Comparison of ENCODE assay signal across 8 cellular contexts in the genomic region with DNA sequence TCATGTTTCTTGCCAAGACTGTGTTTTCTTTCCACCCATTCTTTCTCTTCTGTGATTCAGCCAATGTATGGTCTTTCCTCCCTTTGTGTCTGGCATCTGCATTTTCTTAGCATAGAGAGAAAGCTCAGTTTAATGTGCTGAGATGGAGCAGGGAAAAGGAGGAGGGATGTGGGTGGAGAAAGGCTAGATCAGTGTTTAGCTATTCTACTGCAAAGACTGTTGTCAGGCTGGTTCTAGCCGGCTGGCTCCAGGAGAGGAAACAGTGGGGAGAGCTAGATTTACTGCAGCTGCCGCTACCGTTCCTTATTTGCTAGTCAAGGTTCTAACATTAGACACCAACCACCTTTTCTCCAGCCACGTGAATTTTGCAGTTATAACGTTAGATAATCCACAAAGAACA. TPM values are rescaled to one million over a fixed set of nuclear protein-coding genes. Genes with fewer than 3 reads are reported as not detected.
DNase-seq lines count a peak whose midpoint lies in the region; ATAC-seq, FAIRE-seq and TF ChIP-seq lines count a peak whose summit lies in the region.

No MANE protein-coding gene starts in this region.

- no peaks in the 10 kb centered on the region for H3K9me3 Mint-ChIP-seq in IgD-negative memory B cell
- H3K9me3 Mint-ChIP-seq in activated T-helper 17 cell treated with anti-CD3 and anti-CD28 coated beads, Interleukin-2, amount 50 U/mL, for 72 hours, result no peaks in the 10 kb centered on the region

- H3K4me3 ChIP-seq in SK-N-MC (peak overlapping the region; percentile 68), HepG2 (replicated peaks in 1 of 3; ENCODE audit: insufficient read depth in 1 of 3, low read depth in 2 of 3, low read length in 3 of 3) (no peak overlapping the region)

- H4K20me1 ChIP-seq in HepG2 (ENCODE audit: insufficient read depth, low read length), result no peaks in the 10 kb centered on the region

- POLR2A ChIA-PET in HepG2 (lab: Yijun Ruan, JAX), result no interaction called here

- H3K36me3 ChIP-seq in SK-N-MC (ENCODE audit: insufficient read depth, low read length) (no peaks in the 10 kb centered on the region), HepG2 (replicated peaks in 1 of 2; ENCODE audit: control insufficient read depth in 1 of 2, insufficient read depth in 2 of 2, low read length in 2 of 2) (no peaks in the 10 kb centered on the region)

- H3K9me3 ChIP-seq in SK-N-MC (ENCODE audit: low read depth, low read length) (no peaks in the 10 kb centered on the region), HepG2 (ENCODE audit: low read length) (no peaks in the 10 kb centered on the region)

- intact Hi-C loops in head of caudate nucleus (cut with DNase I) (loop anchor here (10.0 kb wide), 1 partner anchor 202 kb away; no protein-coding TSS in a partner anchor), HepG2 (cut with micrococcal nuclease; ENCODE audit: unreplicated experiment) (no loop called here)

- H3K27ac Mint-ChIP-seq in IgD-negative memory B cell, result peak overlapping the region in 2 of 3 donors; percentile 48 to 55
- no peak overlapping the region for H3K27ac Mint-ChIP-seq in activated T-helper 17 cell treated with anti-CD3 and anti-CD28 coated beads, Interleukin-2, amount 50 U/mL, for 72 hours

- BruUV-seq in HepG2 (replicated peaks; lab: Mats Ljungman, UMichigan), result no TSS peak

- no peaks in the 10 kb centered on the region for H3K4me1 ChIP-seq in HepG2 (ENCODE audit: insufficient read depth, low read length)

- in situ Hi-C loops in HepG2 (cut with HindIII; ENCODE audit: extremely low pct_ligation_motif_present, low pct_unique_long_range_greater_than_20kb), result no loop called here

- no peak for TF ChIP-seq EP300 in HepG2 (IDR thresholded peaks at IDR 0.05; ENCODE audit: low read depth in 2 of 2, low read length in 2 of 2)
- TF ChIP-seq EP300 in HepG2 (CRISPR knock-in tag; IDR thresholded peaks at IDR 0.05; ENCODE audit: borderline replicate concordance), result no peak

- H3K9ac ChIP-seq in SK-N-MC (ENCODE audit: insufficient read length), result peak overlapping the region; percentile 65
- no peak overlapping the region for H3K9ac ChIP-seq in HepG2 (ENCODE audit: insufficient read depth, low read depth, low read length)

- no peak for FAIRE-seq in HepG2 (lab: Jason Lieb, UNC)

- ATAC-seq in HepG2, result no peak
- no peak for ATAC-seq in activated T-helper 17 cell treated with anti-CD3 and anti-CD28 coated beads, Interleukin-2, amount 50 U/mL, for 72 hours (replicated peaks)
- ATAC-seq in HG02885 (IDR thresholded peaks at IDR 0.05; ENCODE audit: poor library complexity, unreplicated experiment), result no peak

- H3K27me3 ChIP-seq in HepG2 (ENCODE audit: control insufficient read depth in 1 of 2, insufficient read depth in 2 of 2, low read length in 2 of 2), result peaks cover 4 to 36% of the 10 kb centered on the region in 2 experiments; a peak in 3 of 5 replicates

- no peak overlapping the region for H2AFZ ChIP-seq in HepG2 (ENCODE audit: low read length)

- peak overlapping the region in 2 of 4 donors; percentile 25 to 27 for H3K4me3 Mint-ChIP-seq in IgD-negative memory B cell
- no peak overlapping the region for H3K4me3 Mint-ChIP-seq in activated T-helper 17 cell treated with anti-CD3 and anti-CD28 coated beads, Interleukin-2, amount 50 U/mL, for 72 hours

- H3K79me2 ChIP-seq in HepG2 (ENCODE audit: insufficient read depth, low read length), result no peaks in the 10 kb centered on the region

- no peak for TF ChIP-seq RAD21 in HepG2 (CRISPR knock-in tag; IDR thresholded peaks at IDR 0.05)

- CTCF ChIA-PET in HepG2 (lab: Yijun Ruan, JAX; ENCODE audit: low intra/inter-chr PET ratio, low total read pairs), result no interaction called here

- peaks cover 9% of the 10 kb centered on the region for H3K27me3 Mint-ChIP-seq in IgD-negative memory B cell
- H3K27me3 Mint-ChIP-seq in activated T-helper 17 cell treated with anti-CD3 and anti-CD28 coated beads, Interleukin-2, amount 50 U/mL, for 72 hours, result no peaks in the 10 kb centered on the region

- 0% methylated on average over 5 of the region's 5 CpGs for whole genome bisulfite sequencing in HepG2 (ENCODE audit: low lambda C conversion rate)

- H3K36me3 Mint-ChIP-seq in IgD-negative memory B cell, result no peaks in the 10 kb centered on the region
- H3K36me3 Mint-ChIP-seq in activated T-helper 17 cell treated with anti-CD3 and anti-CD28 coated beads, Interleukin-2, amount 50 U/mL, for 72 hours (ENCODE audit: low read depth), result no peaks in the 10 kb centered on the region

- no peak overlapping the region for H3K4me2 ChIP-seq in HepG2 (ENCODE audit: low read depth, low read length)

- H3K27ac ChIP-seq in SK-N-MC (peak overlapping the region; percentile 89), HepG2 (ENCODE audit: extremely low read length, insufficient read depth, low read length) (no peak overlapping the region)

- peaks cover 8 to 31% (median 18%) of the 10 kb centered on the region in 3 donors for H3K4me1 Mint-ChIP-seq in IgD-negative memory B cell
- no peaks in the 10 kb centered on the region for H3K4me1 Mint-ChIP-seq in activated T-helper 17 cell treated with anti-CD3 and anti-CD28 coated beads, Interleukin-2, amount 50 U/mL, for 72 hours

- DNase-seq in SK-N-MC (ENCODE audit: low read depth, low spot score) (peak; percentile 60), head of caudate nucleus (peak in 41 of 42 donors; percentile 34 to 92 (median 72)), pulmonary artery endothelial cell (ENCODE audit: low read depth, low spot score) (peak; percentile 77), HepG2 (ENCODE audit: low spot score) (no peak)
- no peak for DNase-seq in activated CD4-positive, CD25-positive, alpha-beta regulatory T cell treated with anti-CD3 and anti-CD28 coated beads, Interleukin-2, amount 50 U/mL, for 72 hours

- TF ChIP-seq POLR2A in HepG2 (IDR thresholded peaks at IDR 0.05; ENCODE audit: insufficient read depth in 1 of 2, low read depth in 2 of 2, low read length in 2 of 2), result no peak

- TF ChIP-seq CTCF in HepG2 (CRISPR knock-in tag; IDR thresholded peaks at IDR 0.05), result no peak

TF ChIP-seq in HepG2, 621 proteins besides CTCF, POLR2A, EP300 and RAD21 (continues in another document):
- TF ChIP-seq ATRX (CRISPR knock-in tag; IDR thresholded peaks at IDR 0.05; ENCODE audit: borderline replicate concordance), result no peak
- TF ChIP-seq HNRNPLL (IDR thresholded peaks at IDR 0.05; ENCODE audit: low read depth, low read length, poor library complexity, severe bottlenecking), result no peak

RNA-seq across cellular contexts. Expression of a gene that starts 5.2 kb away (rescaled TPM):
- polyA plus RNA-seq in IgD-negative memory B cell, result 10.9 TPM
- total RNA-seq in pulmonary artery endothelial cell, result 54.4 and 130 TPM in 2 replicates
- total RNA-seq in HepG2 (2016; rRNA removed; fragmentation: Illumina TruSeq; extraction: Trizol), result 0.21 and 0.33 TPM in 2 replicates
- not detected in 2 replicates for total RNA-seq in HepG2 (2016; cell fraction: cytosol; rRNA removed; fragmentation: Illumina TruSeq; extraction: Trizol; ENCODE audit: low read depth)
- 0.22 and 0.39 TPM in 2 replicates for total RNA-seq in HepG2 (2016; cell fraction: insoluble cytoplasmic fraction; rRNA removed; fragmentation: Illumina TruSeq; extraction: Trizol)
- 0.03 TPM in 1 of 2 replicates, not detected in the other for total RNA-seq in HepG2 (2016; cell fraction: membrane; rRNA removed; fragmentation: Illumina TruSeq; extraction: Trizol)
- 0.78 and 1.7 TPM in 2 replicates for total RNA-seq in HepG2 (2016; cell fraction: nucleus; rRNA removed; fragmentation: Illumina TruSeq; extraction: Trizol)
- 0.35 and 0.40 TPM in 2 replicates for polyA plus RNA-seq in HepG2 (2011; rRNA removed)
- polyA plus RNA-seq in HepG2 (2011; cell fraction: cytosol; rRNA removed), result 0.15 and 0.18 TPM in 2 replicates
- 0.96 and 2.2 TPM in 2 replicates for polyA plus RNA-seq in HepG2 (2011; cell fraction: nucleus; rRNA removed)
- polyA plus RNA-seq in HepG2 (2012), result 0.52 and 1.0 TPM in 2 replicates
- polyA plus RNA-seq in HepG2 (2016; cell fraction: cytosol; fragmentation: Illumina TruSeq; extraction: Trizol; ENCODE audit: low read depth), result not detected in 2 replicates
- 0.30 TPM in 1 of 2 replicates, not detected in the other for polyA plus RNA-seq in HepG2 (2016; cell fraction: insoluble cytoplasmic fraction; fragmentation: Illumina TruSeq; extraction: Trizol; ENCODE audit: low read depth)
- not detected in 2 replicates for polyA plus RNA-seq in HepG2 (2016; cell fraction: membrane; fragmentation: Illumina TruSeq; extraction: Trizol; ENCODE audit: low read depth)
- polyA plus RNA-seq in HepG2 (2016; cell fraction: nucleus; fragmentation: Illumina TruSeq; extraction: Trizol; ENCODE audit: insufficient read depth, low read depth), result 1.3 and 1.8 TPM in 2 replicates
- polyA minus RNA-seq in HepG2 (2011; rRNA and poly(A)+ RNA removed; ENCODE audit: low replicate concordance), result 0.06 and 372 TPM in 2 replicates
- polyA minus RNA-seq in HepG2 (2011; cell fraction: cytosol; rRNA and poly(A)+ RNA removed), result 0.89 and 1.3 TPM in 2 replicates
- polyA minus RNA-seq in HepG2 (2011; cell fraction: nucleus; rRNA and poly(A)+ RNA removed), result 2.2 and 2.6 TPM in 2 replicates
- total RNA-seq in activated T-helper 17 cell treated with anti-CD3 and anti-CD28 coated beads, Interleukin-2, amount 50 U/mL, for 72 hours, result 1 to 10 TPM in 1 of 2 donors, under 1 TPM in 1; 0.95 to 1.4 TPM

RNA-seq across cellular contexts. Expression of a gene that starts 29.9 kb away (rescaled TPM):
- polyA plus RNA-seq in IgD-negative memory B cell, result not detected
- total RNA-seq in pulmonary artery endothelial cell, result 0.20 and 0.25 TPM in 2 replicates
- total RNA-seq in HepG2 (2016; rRNA removed; fragmentation: Illumina TruSeq; extraction: Trizol), result not detected in 2 replicates
- not detected in 2 replicates for total RNA-seq in HepG2 (2016; cell fraction: cytosol; rRNA removed; fragmentation: Illumina TruSeq; extraction: Trizol; ENCODE audit: low read depth)
- not detected in 2 replicates for total RNA-seq in HepG2 (2016; cell fraction: insoluble cytoplasmic fraction; rRNA removed; fragmentation: Illumina TruSeq; extraction: Trizol)
- not detected in 2 replicates for total RNA-seq in HepG2 (2016; cell fraction: membrane; rRNA removed; fragmentation: Illumina TruSeq; extraction: Trizol)
- not detected in 2 replicates for total RNA-seq in HepG2 (2016; cell fraction: nucleus; rRNA removed; fragmentation: Illumina TruSeq; extraction: Trizol)
- polyA plus RNA-seq in HepG2 (2011; rRNA removed), result 0.07 TPM in 1 of 2 replicates, not detected in the other
- polyA plus RNA-seq in HepG2 (2011; cell fraction: cytosol; rRNA removed), result 0.15 and 0.23 TPM in 2 replicates
- polyA plus RNA-seq in HepG2 (2011; cell fraction: nucleus; rRNA removed), result not detected in 2 replicates
- polyA plus RNA-seq in HepG2 (2012), result not detected in 2 replicates
- not detected in 2 replicates for polyA plus RNA-seq in HepG2 (2016; cell fraction: cytosol; fragmentation: Illumina TruSeq; extraction: Trizol; ENCODE audit: low read depth)
- polyA plus RNA-seq in HepG2 (2016; cell fraction: insoluble cytoplasmic fraction; fragmentation: Illumina TruSeq; extraction: Trizol; ENCODE audit: low read depth), result not detected in 2 replicates
- not detected in 2 replicates for polyA plus RNA-seq in HepG2 (2016; cell fraction: membrane; fragmentation: Illumina TruSeq; extraction: Trizol; ENCODE audit: low read depth)
- not detected in 2 replicates for polyA plus RNA-seq in HepG2 (2016; cell fraction: nucleus; fragmentation: Illumina TruSeq; extraction: Trizol; ENCODE audit: insufficient read depth, low read depth)
- 442 TPM in 1 of 2 replicates, not detected in the other for polyA minus RNA-seq in HepG2 (2011; rRNA and poly(A)+ RNA removed; ENCODE audit: low replicate concordance)
- 0.62 TPM in 1 of 2 replicates, not detected in the other for polyA minus RNA-seq in HepG2 (2011; cell fraction: cytosol; rRNA and poly(A)+ RNA removed)
- polyA minus RNA-seq in HepG2 (2011; cell fraction: nucleus; rRNA and poly(A)+ RNA removed), result 0.52 and 1.2 TPM in 2 replicates
- not detected for total RNA-seq in activated T-helper 17 cell treated with anti-CD3 and anti-CD28 coated beads, Interleukin-2, amount 50 U/mL, for 72 hours

Comparison
In these comparisons a context has a peak if more than half of its experiments do, and no peak if none do; other contexts are left out.
1. DNase-seq: peak in SK-N-MC (single experiment), head of caudate nucleus (41 of 42) and pulmonary artery endothelial cell (single experiment); none in HepG2 (single experiment) and activated CD4-positive, CD25-positive, alpha-beta regulatory T cell treated with anti-CD3 and anti-CD28 coated beads, Interleukin-2, amount 50 U/mL, for 72 hours (single experiment).
2. RNA of a gene that starts 5.2 kb away (total RNA-seq): 54.4 to 130 TPM in pulmonary artery endothelial cell; 0.95 to 1.4 TPM in activated T-helper 17 cell treated with anti-CD3 and anti-CD28 coated beads, Interleukin-2, amount 50 U/mL, for 72 hours and 0.03 to 1.7 TPM in HepG2; every median in the first group is over 10 times any median in the second.